ENCODE assay signal across 15 cellular contexts in the genomic region with DNA sequence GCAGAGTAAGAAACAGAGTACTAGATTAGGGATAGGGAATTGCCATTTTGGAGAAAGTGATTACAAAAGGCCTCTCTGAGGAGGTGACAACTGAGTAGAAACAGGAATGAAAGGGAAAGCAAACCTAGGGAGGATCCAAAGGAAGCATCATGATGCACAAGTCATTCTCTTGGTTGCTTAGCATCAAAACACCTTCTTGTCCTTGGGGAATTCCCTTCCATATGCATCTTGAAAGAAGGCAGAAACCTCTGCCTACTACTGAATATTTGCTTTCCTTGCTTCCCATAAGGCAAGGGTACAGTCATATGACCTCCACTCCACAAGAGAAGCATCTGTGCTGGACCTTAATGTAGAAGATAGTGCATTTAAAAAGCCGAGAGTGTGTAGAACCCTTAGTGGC. TPM values are rescaled to one million over a fixed set of nuclear protein-coding genes. Genes with fewer than 3 reads are reported as not detected.
DNase-seq lines count a peak whose midpoint lies in the region; ATAC-seq and TF ChIP-seq lines count a peak whose summit lies in the region.
"Had no signal": no experiment of that assay in that cellular context is flagged by ENCODE, and none has a peak within 500 bp of the region (broad histone marks: within the 10 kb centered on the region; RNA-seq: fewer than 3 reads in every experiment).

No MANE protein-coding gene starts in this region.

- peaks cover 2% of the 10 kb centered on the region for H3K9me3 Mint-ChIP-seq in glutamatergic neuron (ENCODE audit: unreplicated experiment)
- H3K9me3 Mint-ChIP-seq in activated naive CD4-positive, alpha-beta T cell treated with anti-CD3 and anti-CD28 coated beads for 36 hours = no peaks in the 10 kb centered on the region
- H3K9me3 Mint-ChIP-seq: dendritic cell treated with granulocyte-macrophage colony-stimulating factor and Interleukin-4, amounts not matched to agents 40 ng/mL and 50 ng/mL, for 4 days; IgD-negative memory B cell; type B pancreatic cell had no signal

- intact Hi-C loops in activated naive CD4-positive, alpha-beta T cell treated with anti-CD3 and anti-CD28 coated beads for 36 hours (cut with micrococcal nuclease) = loop anchor here (1.0 kb wide), 1 partner anchor 22 kb away; no protein-coding TSS in a partner anchor
- intact Hi-C loops in right cardiac atrium (cut with DNase I) = no loop called here

- H3K27me3 ChIP-seq in right cardiac atrium (ENCODE audit: control insufficient read depth, insufficient read depth) = no peaks in the 10 kb centered on the region
- H3K27me3 ChIP-seq: BLaER1 treated with 17β-estradiol and CSF1 and Interleukin-3, amounts not matched to agents 10 nM and 100 nM; esophagus squamous epithelium; right atrium auricular region had no signal

- peak; percentile 23 for DNase-seq in ELR (ENCODE audit: low read depth)
- peak; percentile 16 for DNase-seq in RPMI7951 (ENCODE audit: low read depth)
- DNase-seq in glutamatergic neuron = no peak
- DNase-seq in KBM-7 = no peak
- DNase-seq in T-helper 2 cell = no peak
- DNase-seq in activated naive CD4-positive, alpha-beta T cell treated with anti-CD3 and anti-CD28 coated beads for 36 hours = no peak
- DNase-seq in right cardiac atrium = no peak
- DNase-seq: esophagus squamous epithelium, NCI-H446 treated with DMSO at 0.1 percent for 48 hours had no signal

- H3K4me1 Mint-ChIP-seq in glutamatergic neuron (ENCODE audit: low read depth, unreplicated experiment) = peaks cover 24% of the 10 kb centered on the region
- H3K4me1 Mint-ChIP-seq in activated naive CD4-positive, alpha-beta T cell treated with anti-CD3 and anti-CD28 coated beads for 36 hours (ENCODE audit: low read depth) = peaks cover 19% of the 10 kb centered on the region

- peak overlapping the region; percentile 64 for H3K4me3 Mint-ChIP-seq in glutamatergic neuron (ENCODE audit: unreplicated experiment)
- H3K4me3 Mint-ChIP-seq in activated naive CD4-positive, alpha-beta T cell treated with anti-CD3 and anti-CD28 coated beads for 36 hours = no peak overlapping the region
- H3K4me3 Mint-ChIP-seq: dendritic cell treated with granulocyte-macrophage colony-stimulating factor and Interleukin-4, amounts not matched to agents 40 ng/mL and 50 ng/mL, for 4 days; IgD-negative memory B cell; type B pancreatic cell had no signal

- H3K27me3 Mint-ChIP-seq in glutamatergic neuron (ENCODE audit: unreplicated experiment) = no peaks in the 10 kb centered on the region
- no peaks in the 10 kb centered on the region for H3K27me3 Mint-ChIP-seq in activated naive CD4-positive, alpha-beta T cell treated with anti-CD3 and anti-CD28 coated beads for 36 hours (ENCODE audit: low read depth)
- H3K27me3 Mint-ChIP-seq: dendritic cell treated with granulocyte-macrophage colony-stimulating factor and Interleukin-4, amounts not matched to agents 40 ng/mL and 50 ng/mL, for 4 days; IgD-negative memory B cell; type B pancreatic cell had no signal

- H3K27ac ChIP-seq in right cardiac atrium (ENCODE audit: low read length) = no peak overlapping the region
- H3K27ac ChIP-seq: BLaER1 treated with 17β-estradiol and CSF1 and Interleukin-3, amounts not matched to agents 10 nM and 100 nM; esophagus squamous epithelium; right atrium auricular region had no signal

- in situ Hi-C loops in KBM-7 (cut with MboI; ENCODE audit: low pct_unique_long_range_greater_than_20kb, low sequenced_read_pairs) = no loop called here

- peak overlapping the region; percentile 91 for H3K27ac Mint-ChIP-seq in glutamatergic neuron (ENCODE audit: unreplicated experiment)
- H3K27ac Mint-ChIP-seq in activated naive CD4-positive, alpha-beta T cell treated with anti-CD3 and anti-CD28 coated beads for 36 hours = no peak overlapping the region
- H3K27ac Mint-ChIP-seq: dendritic cell treated with granulocyte-macrophage colony-stimulating factor and Interleukin-4, amounts not matched to agents 40 ng/mL and 50 ng/mL, for 4 days; IgD-negative memory B cell; type B pancreatic cell had no signal

- H3K36me3 Mint-ChIP-seq in glutamatergic neuron (ENCODE audit: unreplicated experiment) = no peaks in the 10 kb centered on the region
- peaks cover 15% of the 10 kb centered on the region for H3K36me3 Mint-ChIP-seq in activated naive CD4-positive, alpha-beta T cell treated with anti-CD3 and anti-CD28 coated beads for 36 hours (ENCODE audit: low read depth)

- WGBS in right cardiac atrium = 96% methylated on average over 1 of the region's 1 CpG

- no peak for TF ChIP-seq CTCF in glutamatergic neuron (IDR thresholded peaks at IDR 0.05; ENCODE audit: partially characterized antibody, unreplicated experiment)

- H3K4me3 ChIP-seq in right cardiac atrium (ENCODE audit: low read length) = no peak overlapping the region
- H3K4me3 ChIP-seq: BLaER1 treated with 17β-estradiol and CSF1 and Interleukin-3, amounts not matched to agents 10 nM and 100 nM; esophagus squamous epithelium; right atrium auricular region had no signal

- H3K4me1 ChIP-seq in right cardiac atrium (ENCODE audit: control insufficient read depth, insufficient read depth, low read length) = no peaks in the 10 kb centered on the region
- H3K4me1 ChIP-seq: esophagus squamous epithelium, right atrium auricular region had no signal

- CTCF ChIA-PET in activated naive CD4-positive, alpha-beta T cell treated with anti-CD3 and anti-CD28 coated beads for 36 hours (lab: Charles Lee) = no interaction called here

- ATAC-seq in GM21529 (IDR thresholded peaks at IDR 0.05; ENCODE audit: unreplicated experiment) (peak; percentile 63), right cardiac atrium (no peak)

- H3K9me3 ChIP-seq in right cardiac atrium (ENCODE audit: control insufficient read depth, low read length) = no peaks in the 10 kb centered on the region
- H3K9me3 ChIP-seq: BLaER1 treated with 17β-estradiol and CSF1 and Interleukin-3, amounts not matched to agents 10 nM and 100 nM; esophagus squamous epithelium; right atrium auricular region had no signal

RNA-seq across cellular contexts. Expression of a gene that starts 24.1 kb away (rescaled TPM):
- total RNA-seq in RPMI7951 (2014; rRNA removed; shearing (Covaris generic)) = 67.2 and 78.1 TPM in 2 replicates
- total RNA-seq in glutamatergic neuron (ENCODE audit: unreplicated experiment) (23.9 TPM), right cardiac atrium (10 to 100 TPM in 3 of 4 donors, 1 to 10 TPM in 1; 9.6 to 11.2 (median 10.6) TPM)
- 10 to 100 TPM; 48.2 to 53.5 TPM for total RNA-seq in activated naive CD4-positive, alpha-beta T cell treated with anti-CD3 and anti-CD28 coated beads for 36 hours
- 5.2 TPM for polyA plus RNA-seq in right cardiac atrium

Comparison
In these comparisons a context has a peak if more than half of its experiments do, and no peak if none do; other contexts are left out.
1. DNase-seq: peak in ELR (single experiment) and RPMI7951 (single experiment); none in glutamatergic neuron (single experiment), KBM-7 (single experiment), T-helper 2 cell (0 of 5), activated naive CD4-positive, alpha-beta T cell treated with anti-CD3 and anti-CD28 coated beads for 36 hours (single experiment) and right cardiac atrium (0 of 3).